14 cellular contexts compared by ENCODE assay signal in genomic region chr17:42354956-42355843, GRCh38. TPM values are rescaled to one million over a fixed set of nuclear protein-coding genes. Genes with fewer than 3 reads are reported as not detected.
DNase-seq lines count a peak whose midpoint lies in the region; ATAC-seq and TF ChIP-seq lines count a peak whose summit lies in the region.
"Had no signal": no experiment of that assay in that cellular context is flagged by ENCODE, and none has a peak within 500 bp of the region (broad histone marks: within the 10 kb centered on the region; RNA-seq: fewer than 3 reads in every experiment).

No MANE protein-coding gene starts in this region.

- no peak overlapping the region for H3K14ac ChIP-seq in IMR-90 (replicated peaks; ENCODE audit: low read depth, low read length)

- intact Hi-C loops in IMR-90 (cut with micrococcal nuclease): no loop called here
- intact Hi-C loops in mammary epithelial cell (cut with micrococcal nuclease): no loop called here

- no peak for TF ChIP-seq POLR2A in IMR-90 (IDR thresholded peaks at IDR 0.05; ENCODE audit: low read depth, low read length)

- no peaks in the 10 kb centered on the region for H3K9me3 Mint-ChIP-seq in T-helper 2 cell treated with Interferon-gamma antibody and Interleukin-4, amounts not matched to agents 5 μg/mL and 100 μg/mL, for 36 hours

- peaks cover 27% of the 10 kb centered on the region for H3K4me1 Mint-ChIP-seq in T-helper 2 cell treated with Interferon-gamma antibody and Interleukin-4, amounts not matched to agents 5 μg/mL and 100 μg/mL, for 36 hours (ENCODE audit: low read depth)

- no peak overlapping the region for H4K8ac ChIP-seq in IMR-90 (ENCODE audit: low read depth in 2 of 2, low read length in 2 of 2)

- ATAC-seq in IMR-90 (ENCODE audit: low read depth): no peak

- no peak overlapping the region for H3K4me2 ChIP-seq in IMR-90 (ENCODE audit: low read depth, low read length)
- no peak overlapping the region for H3K4me2 ChIP-seq in mammary epithelial cell (ENCODE audit: insufficient read depth, low read depth, low read length)
- H3K4me2 ChIP-seq in smooth muscle cell: peak overlapping the region; percentile 47

- no peak overlapping the region for H3K4me3 Mint-ChIP-seq in T-helper 2 cell treated with Interferon-gamma antibody and Interleukin-4, amounts not matched to agents 5 μg/mL and 100 μg/mL, for 36 hours

- H3K56ac ChIP-seq in IMR-90 (ENCODE audit: extremely low read depth, insufficient read depth, low read length): no peak overlapping the region

- H2BK5ac ChIP-seq in IMR-90 (ENCODE audit: low read depth, low read length, poor library complexity, severe bottlenecking): no peak overlapping the region

- no peak overlapping the region for H2AFZ ChIP-seq in IMR-90 (replicated peaks; ENCODE audit: low read length, poor library complexity)
- no peak overlapping the region for H2AFZ ChIP-seq in mammary epithelial cell (ENCODE audit: low read depth, low read length)
- H2AFZ ChIP-seq in smooth muscle cell (ENCODE audit: low read depth): no peak overlapping the region

- H2AK9ac ChIP-seq in IMR-90 (replicated peaks; ENCODE audit: low read depth, low read length, poor library complexity): no peak overlapping the region

- H3K36me3 Mint-ChIP-seq in T-helper 2 cell treated with Interferon-gamma antibody and Interleukin-4, amounts not matched to agents 5 μg/mL and 100 μg/mL, for 36 hours (ENCODE audit: low read depth): peaks cover 10% of the 10 kb centered on the region

- DNase-seq in T-helper 2 cell treated with Interferon-gamma antibody and Interleukin-4, amounts not matched to agents 5 μg/mL and 100 μg/mL, for 36 hours (ENCODE audit: low spot score): no peak
- DNase-seq in T-helper 2 cell (no peak), IMR-90 (no peak), mammary epithelial cell (peak; percentile 30), smooth muscle cell (lab: John Stamatoyannopoulos, UW; ENCODE audit: unreplicated experiment) (no peak), DMS53 treated with DMSO at 0.1 percent for 48 hours (lab: John Stamatoyannopoulos, UW; ENCODE audit: unreplicated experiment) (no peak), BE2C (no peak), hepatic stellate cell (ENCODE audit: low spot score) (no peak)
- DNase-seq: 8988T; central memory CD4-positive, alpha-beta T cell; DMS79; NCI-H226; Peyer's patch; substantia nigra had no signal

- H3K27me3 Mint-ChIP-seq in T-helper 2 cell treated with Interferon-gamma antibody and Interleukin-4, amounts not matched to agents 5 μg/mL and 100 μg/mL, for 36 hours (ENCODE audit: low read depth): no peaks in the 10 kb centered on the region

- peak overlapping the region; percentile 31 for H3K27ac Mint-ChIP-seq in T-helper 2 cell treated with Interferon-gamma antibody and Interleukin-4, amounts not matched to agents 5 μg/mL and 100 μg/mL, for 36 hours

- peaks cover 2% of the 10 kb centered on the region; the same call in 1 of the 2 replicates for H3K36me3 ChIP-seq in IMR-90 (ENCODE audit: control insufficient read depth, insufficient read depth, low read length)
- peaks cover 2% of the 10 kb centered on the region for H3K36me3 ChIP-seq in mammary epithelial cell (ENCODE audit: insufficient read depth, low read length)
- H3K36me3 ChIP-seq in smooth muscle cell (ENCODE audit: low read depth): peaks cover 2% of the 10 kb centered on the region
- no peaks in the 10 kb centered on the region for H3K36me3 ChIP-seq in BE2C
- H3K36me3 ChIP-seq: Peyer's patch had no signal

- dilution Hi-C loops in IMR-90 (cut with HindIII; ENCODE audit: low sequenced_read_pairs, unreplicated experiment): no loop called here
- dilution Hi-C loops in mammary epithelial cell (cut with HindIII; ENCODE audit: low sequenced_read_pairs): no loop called here

- in situ Hi-C loops in IMR-90 (cut with MboI; ENCODE audit: low sequenced_read_pairs): no loop called here
- in situ Hi-C loops in mammary epithelial cell (cut with MboI; ENCODE audit: low sequenced_read_pairs in 2 of 2): no loop called here

- no peak overlapping the region for H4K91ac ChIP-seq in IMR-90 (ENCODE audit: insufficient read depth, low read depth, low read length)

- no peaks in the 10 kb centered on the region for H3K4me1 ChIP-seq in IMR-90 (ENCODE audit: control insufficient read depth, insufficient read depth, low read length)
- no peaks in the 10 kb centered on the region for H3K4me1 ChIP-seq in mammary epithelial cell (ENCODE audit: insufficient read depth, low read length)
- H3K4me1 ChIP-seq in smooth muscle cell (ENCODE audit: low read depth): no peaks in the 10 kb centered on the region
- peaks cover 3% of the 10 kb centered on the region; the same call in 1 of the 2 replicates for H3K4me1 ChIP-seq in BE2C

- H2BK15ac ChIP-seq in IMR-90 (ENCODE audit: low read depth, low read length): no peak overlapping the region

- no peak overlapping the region for H4K5ac ChIP-seq in IMR-90 (ENCODE audit: low read depth, low read length)

- TF ChIP-seq RAD21 in IMR-90 (IDR thresholded peaks at IDR 0.05; ENCODE audit: low read length): no peak

- peaks cover 78% of the 10 kb centered on the region for H3K79me2 ChIP-seq in mammary epithelial cell (ENCODE audit: insufficient read depth, low read length)
- H3K79me2 ChIP-seq in smooth muscle cell (ENCODE audit: low read depth): peaks cover 90% of the 10 kb centered on the region

- no peak overlapping the region for H3K9ac ChIP-seq in IMR-90 (ENCODE audit: low read depth, low read length)
- no peak overlapping the region for H3K9ac ChIP-seq in mammary epithelial cell (ENCODE audit: insufficient read depth, low read length)
- no peak overlapping the region for H3K9ac ChIP-seq in smooth muscle cell (ENCODE audit: low read depth)

- H3K79me1 ChIP-seq in IMR-90 (ENCODE audit: low read depth in 1 of 2, low read length in 2 of 2): peaks cover 18 to 81% of the 10 kb centered on the region in 2 experiments

- H2AK5ac ChIP-seq in IMR-90 (ENCODE audit: low read depth, low read length): no peak overlapping the region

- H3K23ac ChIP-seq in IMR-90 (ENCODE audit: low read depth, low read length): no peak overlapping the region

- no peaks in the 10 kb centered on the region for H3F3A ChIP-seq in smooth muscle cell (ENCODE audit: low read depth)

- H3K18ac ChIP-seq in IMR-90 (ENCODE audit: low read depth, low read length): no peak overlapping the region

- H3K9me3 ChIP-seq in IMR-90 (ENCODE audit: control insufficient read depth, insufficient read depth, low read length): no peaks in the 10 kb centered on the region
- no peaks in the 10 kb centered on the region for H3K9me3 ChIP-seq in mammary epithelial cell (replicated peaks; ENCODE audit: insufficient read depth, low read length)
- H3K9me3 ChIP-seq in smooth muscle cell (replicated peaks; ENCODE audit: low read depth): no peaks in the 10 kb centered on the region
- H3K9me3 ChIP-seq in BE2C: no peaks in the 10 kb centered on the region
- H3K9me3 ChIP-seq: Peyer's patch had no signal

- CTCF ChIA-PET in IMR-90 (lab: Yijun Ruan, JAX): no interaction called here
- CTCF ChIA-PET in mammary epithelial cell (lab: Charles Lee; ENCODE audit: low non-redundant PET): interaction anchor here (0.6 kb wide), 1 partner anchor 73 kb away, joined by 3 read pairs; no protein-coding TSS in a partner anchor

- H3K9me1 ChIP-seq in IMR-90 (ENCODE audit: insufficient read depth, low read length): peaks cover 6% of the 10 kb centered on the region

- TF ChIP-seq CTCF in IMR-90 (conservative IDR thresholded peaks at IDR 0.05; ENCODE audit: low read depth, low read length): no peak
- no peak for TF ChIP-seq CTCF in mammary epithelial cell (conservative IDR thresholded peaks at IDR 0.05 in 1 of 2, IDR thresholded peaks at IDR 0.05 in 1 of 2; ENCODE audit: extremely low read depth in 1 of 2, insufficient read depth in 1 of 2, low read depth in 1 of 2, low read length in 2 of 2)
- no peak for TF ChIP-seq CTCF in smooth muscle cell (IDR thresholded peaks at IDR 0.05; ENCODE audit: borderline replicate concordance, insufficient read depth, poor library complexity, severe bottlenecking)
- no peak for TF ChIP-seq CTCF in BE2C (IDR thresholded peaks at IDR 0.05; ENCODE audit: low read depth, low read length)

- no peak overlapping the region for H2BK120ac ChIP-seq in IMR-90 (ENCODE audit: low read depth, low read length)

- BruUV-seq in IMR-90 (replicated peaks; lab: Mats Ljungman, UMichigan) (no TSS peak), mammary epithelial cell (replicated peaks; lab: Mats Ljungman, UMichigan) (no TSS peak)

- no CpG with 5 or more reads among the region's 3 CpGs for WGBS in IMR-90 (ENCODE audit: extremely low coverage in 2 of 2, insufficient read length in 1 of 2), 2 experiments
- 44% methylated on average over 3 of the region's 3 CpGs for WGBS in mammary epithelial cell (ENCODE audit: low coverage, missing lambda C conversion rate)
- 61% methylated on average over 3 of the region's 3 CpGs for WGBS in smooth muscle cell (ENCODE audit: low lambda C conversion rate)

- no peak overlapping the region for H3K4ac ChIP-seq in IMR-90 (ENCODE audit: low read depth, low read length)

- H3K27me3 ChIP-seq in IMR-90 (ENCODE audit: control insufficient read depth, insufficient read depth, low read length): no peaks in the 10 kb centered on the region
- no peaks in the 10 kb centered on the region for H3K27me3 ChIP-seq in mammary epithelial cell (ENCODE audit: insufficient read depth, low read length)
- no peaks in the 10 kb centered on the region for H3K27me3 ChIP-seq in smooth muscle cell (ENCODE audit: low read depth)
- no peaks in the 10 kb centered on the region for H3K27me3 ChIP-seq in BE2C
- H3K27me3 ChIP-seq: Peyer's patch had no signal

- POLR2A ChIA-PET in IMR-90 (lab: Charles Lee; ENCODE audit: unreplicated experiment): no interaction called here

- H3K27ac ChIP-seq in IMR-90 (ENCODE audit: insufficient read depth, low read length) (no peak overlapping the region), mammary epithelial cell (ENCODE audit: insufficient read depth, low read depth, low read length) (no peak overlapping the region), smooth muscle cell (ENCODE audit: low read depth) (peak overlapping the region; percentile 62)
- H3K27ac ChIP-seq: Peyer's patch had no signal

- no peak overlapping the region for H2BK20ac ChIP-seq in IMR-90 (ENCODE audit: low read depth, low read length)

- H4K20me1 ChIP-seq in IMR-90 (ENCODE audit: insufficient read depth, low read length) (peaks cover 64% of the 10 kb centered on the region), mammary epithelial cell (ENCODE audit: insufficient read depth, low read length) (no peaks in the 10 kb centered on the region), smooth muscle cell (ENCODE audit: low read depth) (peaks cover 100% of the 10 kb centered on the region)

- no peak overlapping the region for H3K4me3 ChIP-seq in IMR-90 (ENCODE audit: insufficient read depth, low read depth, low read length)
- no peak overlapping the region for H3K4me3 ChIP-seq in mammary epithelial cell (replicated peaks in 1 of 3; ENCODE audit: insufficient read depth in 1 of 3, low read depth in 2 of 3, low read length in 3 of 3)
- H3K4me3 ChIP-seq in smooth muscle cell: no peak overlapping the region
- no peak overlapping the region for H3K4me3 ChIP-seq in BE2C (ENCODE audit: low read depth, low read length)
- H3K4me3 ChIP-seq: Peyer's patch had no signal

RNA-seq across cellular contexts. Expression of gene STAT3, which starts 33.0 kb away (rescaled TPM):
- total RNA-seq in IMR-90 (2012; rRNA removed) (61.9 and 66.3 TPM in 2 replicates), mammary epithelial cell (100 to 1,000 TPM in 1 of 2 donors, 10 to 100 TPM in 1; 94.3 to 191 TPM), smooth muscle cell (85.6 and 97.7 TPM in 2 replicates)
- polyA plus RNA-seq in IMR-90 (2012; rRNA removed) (47.2 and 48.0 TPM in 2 replicates), mammary epithelial cell (51.3 TPM), smooth muscle cell (87.7 and 112 TPM in 2 replicates)
- polyA plus RNA-seq in IMR-90 (2012; cell fraction: cytosol; rRNA removed): 28.3 and 33.2 TPM in 2 replicates
- polyA plus RNA-seq in IMR-90 (2012; cell fraction: nucleus; rRNA removed; ENCODE audit: low replicate concordance): 56.6 and 109 TPM in 2 replicates
- 115 TPM for polyA minus RNA-seq in mammary epithelial cell
- 47.1 TPM for polyA plus RNA-seq in BE2C (2012; ENCODE audit: insufficient read depth, insufficient read length, low read depth)
